ENCODE assay signal across 1 cellular context in genomic region chr1:161313554-161314200, GRCh38.
TF ChIP-seq lines count a peak whose summit lies in the region.

No MANE protein-coding gene starts in this region.

TF ChIP-seq in SK-N-SH, 30 proteins besides CTCF, POLR2A, EP300 and RAD21 (continued from another document):
- TF ChIP-seq POLR2AphosphoS5 (IDR thresholded peaks at IDR 0.05; ENCODE audit: low read depth, low read length) (no peak), EZH2phosphoT487 (IDR thresholded peaks at IDR 0.05; ENCODE audit: borderline replicate concordance, low read depth) (no peak), NFIC (IDR thresholded peaks at IDR 0.05; ENCODE audit: borderline replicate concordance) (no peak), MXI1 (IDR thresholded peaks at IDR 0.05; ENCODE audit: low read depth, low read length) (no peak)
TF ChIP-seq in SK-N-SH: peak in this region for 0.
